ENCODE assay signal across 8 cellular contexts in the genomic region with DNA sequence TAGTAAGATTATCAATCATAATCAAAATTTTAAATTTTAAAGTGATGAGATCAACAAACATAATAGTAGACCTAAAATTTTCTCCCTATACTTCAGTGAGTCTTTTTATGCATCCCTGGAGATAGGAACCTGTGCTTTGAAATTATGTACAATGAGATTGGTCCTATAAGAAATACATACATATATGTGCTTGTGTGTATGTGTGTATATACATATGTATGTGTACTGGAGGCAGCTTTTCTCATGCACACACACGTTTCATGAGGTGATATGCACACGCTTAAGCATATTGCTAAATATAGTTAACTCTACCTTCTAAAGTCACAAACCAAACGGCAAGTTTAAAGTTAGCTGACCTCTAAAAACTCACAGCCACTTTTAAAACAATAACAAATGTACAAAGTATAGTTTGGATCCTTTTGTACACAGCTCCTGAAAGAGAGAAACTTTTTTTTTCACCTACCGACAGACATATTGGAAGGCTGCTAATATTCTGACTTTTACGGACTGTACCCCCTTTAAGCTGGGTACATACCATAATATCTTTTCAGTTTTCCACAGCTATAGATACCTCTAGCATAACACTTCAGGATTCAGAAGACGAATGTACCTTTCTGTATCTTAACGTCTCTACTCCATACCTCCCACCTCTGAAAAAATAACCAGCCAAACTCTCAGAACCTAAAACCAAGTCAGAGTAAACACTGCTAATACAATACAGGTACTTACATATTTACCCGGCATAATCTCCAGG. TPM values are rescaled to one million over a fixed set of nuclear protein-coding genes. Genes with fewer than 3 reads are reported as not detected.
DNase-seq lines count a peak whose midpoint lies in the region; ATAC-seq and TF ChIP-seq lines count a peak whose summit lies in the region.

No MANE protein-coding gene starts in this region.

- peak overlapping the region; percentile 48 to 83 for H3K9ac ChIP-seq in liver (ENCODE audit: low read depth in 1 of 2, low read length in 2 of 2)

- H3K4me3 ChIP-seq in astrocyte of the cerebellum (ENCODE audit: low read depth, low read length) (peak overlapping the region; percentile 86), liver (ENCODE audit: low read depth in 1 of 3, low read length in 3 of 3) (peak overlapping the region in 2 of 3 donors; percentile 6 to 95), tibial artery (peak overlapping the region; percentile 87 to 98)

- DNase-seq in activated T-cell treated with anti-CD3 and anti-CD28 coated beads, Interleukin-2, amount 50 U/mL, for 4 hours = no peak
- DNase-seq in activated T-cell treated with anti-CD3 and anti-CD28 coated beads, Interleukin-2, amount 50 U/mL, for 1 hour = no peak
- DNase-seq in astrocyte of the cerebellum (ENCODE audit: low read depth) (no peak), tibial artery (no peak), cerebellum (ENCODE audit: low spot score) (no peak), Ammon's horn (ENCODE audit: low spot score) (no peak), GM19240 (ENCODE audit: insufficient read length, low spot score) (no peak)

- intact Hi-C loops in tibial artery (cut with DNase I; ENCODE audit: low total_unique reads) = loop anchor here (5.0 kb wide), 1 partner anchor 1712 kb away; no protein-coding TSS in a partner anchor

- in situ Hi-C loops in astrocyte of the cerebellum (cut with HindIII; ENCODE audit: low sequenced_read_pairs) = no loop called here

- H3K9me3 ChIP-seq in liver (ENCODE audit: control insufficient read depth in 4 of 4, low read length in 3 of 4) (no peaks in the 10 kb centered on the region), tibial artery (no peaks in the 10 kb centered on the region)

- peaks cover 10 to 63% (median 37%) of the 10 kb centered on the region in 4 donors for H3K4me1 ChIP-seq in liver (ENCODE audit: control insufficient read depth in 4 of 4, insufficient read depth in 4 of 4, low read length in 3 of 4)
- H3K4me1 ChIP-seq in tibial artery = peaks cover 0 to 72% (median 36%) of the 10 kb centered on the region in 4 donors

- H3K27me3 ChIP-seq in liver (ENCODE audit: control insufficient read depth in 4 of 4, insufficient read depth in 4 of 4, low read length in 3 of 4) = no peaks in the 10 kb centered on the region
- no peaks in the 10 kb centered on the region for H3K27me3 ChIP-seq in tibial artery

- H3K4me3 Mint-ChIP-seq in activated T-cell treated with anti-CD3 and anti-CD28 coated beads, Interleukin-2, amount 50 U/mL, for 4 hours = peak overlapping the region; percentile 76

- ATAC-seq in activated T-cell treated with anti-CD3 and anti-CD28 coated beads, Interleukin-2, amount 50 U/mL, for 4 hours = no peak

- 37% methylated on average over 8 of the region's 8 CpGs for WGBS in liver

- H3K4me1 Mint-ChIP-seq in activated T-cell treated with anti-CD3 and anti-CD28 coated beads, Interleukin-2, amount 50 U/mL, for 4 hours (ENCODE audit: low read depth) = peaks cover 72% of the 10 kb centered on the region

- no peaks in the 10 kb centered on the region for H3K9me3 Mint-ChIP-seq in activated T-cell treated with anti-CD3 and anti-CD28 coated beads, Interleukin-2, amount 50 U/mL, for 4 hours

- peaks cover 3% of the 10 kb centered on the region for H3K36me3 Mint-ChIP-seq in activated T-cell treated with anti-CD3 and anti-CD28 coated beads, Interleukin-2, amount 50 U/mL, for 4 hours (ENCODE audit: insufficient read depth)

- TF ChIP-seq RAD21 in liver (IDR thresholded peaks at IDR 0.05) = no peak

- H3K36me3 ChIP-seq in liver (ENCODE audit: control insufficient read depth in 4 of 4, insufficient read depth in 3 of 4, low read depth in 1 of 4, low read length in 3 of 4) (no peaks in the 10 kb centered on the region), tibial artery (no peaks in the 10 kb centered on the region)

- H3K27ac ChIP-seq in liver (ENCODE audit: low read depth in 1 of 2, low read length in 2 of 2) (peak overlapping the region; percentile 44 to 55), tibial artery (peak overlapping the region; percentile 53 to 95)

- H3K27me3 Mint-ChIP-seq in activated T-cell treated with anti-CD3 and anti-CD28 coated beads, Interleukin-2, amount 50 U/mL, for 4 hours (ENCODE audit: low read depth) = no peaks in the 10 kb centered on the region

- TF ChIP-seq CTCF in astrocyte of the cerebellum (IDR thresholded peaks at IDR 0.05; ENCODE audit: low read depth, low read length, missing control alignments) (no peak), liver (IDR thresholded peaks at IDR 0.05; ENCODE audit: low read depth, low read length, missing input control) (no peak), tibial artery (IDR thresholded peaks at IDR 0.05) (no peak)

TF ChIP-seq in liver, 16 proteins besides CTCF, POLR2A, EP300 and RAD21:
- TF ChIP-seq, protein P1, sequence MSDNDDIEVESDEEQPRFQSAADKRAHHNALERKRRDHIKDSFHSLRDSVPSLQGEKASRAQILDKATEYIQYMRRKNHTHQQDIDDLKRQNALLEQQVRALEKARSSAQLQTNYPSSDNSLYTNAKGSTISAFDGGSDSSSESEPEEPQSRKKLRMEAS (IDR thresholded peaks at IDR 0.05) = no peak
- TF ChIP-seq NR2F2 (IDR thresholded peaks at IDR 0.05) (no peak), YY1 (IDR thresholded peaks at IDR 0.05) (no peak), TAF1 (conservative IDR thresholded peaks at IDR 0.05) (no peak), HNF4G (IDR thresholded peaks at IDR 0.05) (no peak), EGR1 (IDR thresholded peaks at IDR 0.05; ENCODE audit: low read depth in 2 of 2) (no peak), RXRA (IDR thresholded peaks at IDR 0.05) (no peak), GABPA (IDR thresholded peaks at IDR 0.05 in 1 of 2, conservative IDR thresholded peaks at IDR 0.05 in 1 of 2) (no peak), HNF4A (conservative IDR thresholded peaks at IDR 0.05) (no peak), JUND (IDR thresholded peaks at IDR 0.05) (no peak), FOXA2 (IDR thresholded peaks at IDR 0.05) (no peak)
- TF ChIP-seq, protein P2, sequence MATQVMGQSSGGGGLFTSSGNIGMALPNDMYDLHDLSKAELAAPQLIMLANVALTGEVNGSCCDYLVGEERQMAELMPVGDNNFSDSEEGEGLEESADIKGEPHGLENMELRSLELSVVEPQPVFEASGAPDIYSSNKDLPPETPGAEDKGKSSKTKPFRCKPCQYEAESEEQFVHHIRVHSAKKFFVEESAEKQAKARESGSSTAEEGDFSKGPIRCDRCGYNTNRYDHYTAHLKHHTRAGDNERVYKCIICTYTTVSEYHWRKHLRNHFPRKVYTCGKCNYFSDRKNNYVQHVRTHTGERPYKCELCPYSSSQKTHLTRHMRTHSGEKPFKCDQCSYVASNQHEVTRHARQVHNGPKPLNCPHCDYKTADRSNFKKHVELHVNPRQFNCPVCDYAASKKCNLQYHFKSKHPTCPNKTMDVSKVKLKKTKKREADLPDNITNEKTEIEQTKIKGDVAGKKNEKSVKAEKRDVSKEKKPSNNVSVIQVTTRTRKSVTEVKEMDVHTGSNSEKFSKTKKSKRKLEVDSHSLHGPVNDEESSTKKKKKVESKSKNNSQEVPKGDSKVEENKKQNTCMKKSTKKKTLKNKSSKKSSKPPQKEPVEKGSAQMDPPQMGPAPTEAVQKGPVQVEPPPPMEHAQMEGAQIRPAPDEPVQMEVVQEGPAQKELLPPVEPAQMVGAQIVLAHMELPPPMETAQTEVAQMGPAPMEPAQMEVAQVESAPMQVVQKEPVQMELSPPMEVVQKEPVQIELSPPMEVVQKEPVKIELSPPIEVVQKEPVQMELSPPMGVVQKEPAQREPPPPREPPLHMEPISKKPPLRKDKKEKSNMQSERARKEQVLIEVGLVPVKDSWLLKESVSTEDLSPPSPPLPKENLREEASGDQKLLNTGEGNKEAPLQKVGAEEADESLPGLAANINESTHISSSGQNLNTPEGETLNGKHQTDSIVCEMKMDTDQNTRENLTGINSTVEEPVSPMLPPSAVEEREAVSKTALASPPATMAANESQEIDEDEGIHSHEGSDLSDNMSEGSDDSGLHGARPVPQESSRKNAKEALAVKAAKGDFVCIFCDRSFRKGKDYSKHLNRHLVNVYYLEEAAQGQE (IDR thresholded peaks at IDR 0.05) = no peak
- TF ChIP-seq, protein P3, sequence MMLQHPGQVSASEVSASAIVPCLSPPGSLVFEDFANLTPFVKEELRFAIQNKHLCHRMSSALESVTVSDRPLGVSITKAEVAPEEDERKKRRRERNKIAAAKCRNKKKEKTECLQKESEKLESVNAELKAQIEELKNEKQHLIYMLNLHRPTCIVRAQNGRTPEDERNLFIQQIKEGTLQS (IDR thresholded peaks at IDR 0.05) = no peak
- TF ChIP-seq, protein P4, sequence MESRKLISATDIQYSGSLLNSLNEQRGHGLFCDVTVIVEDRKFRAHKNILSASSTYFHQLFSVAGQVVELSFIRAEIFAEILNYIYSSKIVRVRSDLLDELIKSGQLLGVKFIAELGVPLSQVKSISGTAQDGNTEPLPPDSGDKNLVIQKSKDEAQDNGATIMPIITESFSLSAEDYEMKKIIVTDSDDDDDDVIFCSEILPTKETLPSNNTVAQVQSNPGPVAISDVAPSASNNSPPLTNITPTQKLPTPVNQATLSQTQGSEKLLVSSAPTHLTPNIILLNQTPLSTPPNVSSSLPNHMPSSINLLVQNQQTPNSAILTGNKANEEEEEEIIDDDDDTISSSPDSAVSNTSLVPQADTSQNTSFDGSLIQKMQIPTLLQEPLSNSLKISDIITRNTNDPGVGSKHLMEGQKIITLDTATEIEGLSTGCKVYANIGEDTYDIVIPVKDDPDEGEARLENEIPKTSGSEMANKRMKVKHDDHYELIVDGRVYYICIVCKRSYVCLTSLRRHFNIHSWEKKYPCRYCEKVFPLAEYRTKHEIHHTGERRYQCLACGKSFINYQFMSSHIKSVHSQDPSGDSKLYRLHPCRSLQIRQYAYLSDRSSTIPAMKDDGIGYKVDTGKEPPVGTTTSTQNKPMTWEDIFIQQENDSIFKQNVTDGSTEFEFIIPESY (IDR thresholded peaks at IDR 0.05) = no peak

RNA-seq across cellular contexts. Expression of a gene that starts 3.3 kb away (rescaled TPM):
- total RNA-seq in activated T-cell treated with anti-CD3 and anti-CD28 coated beads, Interleukin-2, amount 50 U/mL, for 4 hours = 10 to 100 TPM; 53.7 to 90.6 (median 58.6) TPM
- total RNA-seq in liver (100 to 1,000 TPM; 268 to 308 TPM), cerebellum (82.6 TPM)
- 100 to 1,000 TPM; 109 to 174 TPM for polyA plus RNA-seq in liver
